Comparison of ENCODE assay signal across 22 cellular contexts in genomic region chr4:20318899-20319291, GRCh38.
DNase-seq lines count a peak whose midpoint lies in the region; ATAC-seq and TF ChIP-seq lines count a peak whose summit lies in the region.
"Had no signal": no experiment of that assay in that cellular context is flagged by ENCODE, and none has a peak within 500 bp of the region (broad histone marks: within the 10 kb centered on the region; RNA-seq: fewer than 3 reads in every experiment).

No MANE protein-coding gene starts in this region.

- no peaks in the 10 kb centered on the region for H4K20me1 ChIP-seq in neural progenitor cell (ENCODE audit: low read depth)

- H3K4me2 ChIP-seq in neural progenitor cell = no peak overlapping the region

- H3K36me3 ChIP-seq in HEK293 (ENCODE audit: control insufficient read depth in 2 of 2, insufficient read depth in 1 of 2, low read length in 2 of 2) (peaks cover 0 to 12% of the 10 kb centered on the region in 2 experiments; a peak in 1 of 3 replicates), adipocyte (ENCODE audit: control insufficient read depth, insufficient read depth, low read length, severe bottlenecking) (no peaks in the 10 kb centered on the region), neural progenitor cell (no peaks in the 10 kb centered on the region), WERI-Rb-1 (no peaks in the 10 kb centered on the region)
- no peaks in the 10 kb centered on the region for H3K36me3 ChIP-seq in effector memory CD4-positive, alpha-beta T cell (ENCODE audit: control insufficient read depth, insufficient read depth, low read length)

- peaks cover 4% of the 10 kb centered on the region for H3K9me3 Mint-ChIP-seq in neural progenitor cell
- H3K9me3 Mint-ChIP-seq: activated CD8-positive, alpha-beta T cell treated with anti-CD3 and anti-CD28 coated beads for 36 hours; activated T-cell treated with anti-CD3 and anti-CD28 coated beads, Interleukin-2, amount 50 U/mL, for 4 hours; WTC11 had no signal

- CTCF ChIA-PET in HEK293 (lab: Yijun Ruan, JAX) = no interaction called here

- H3K27ac Mint-ChIP-seq in neural progenitor cell = peak overlapping the region; percentile 93
- H3K27ac Mint-ChIP-seq: activated CD8-positive, alpha-beta T cell treated with anti-CD3 and anti-CD28 coated beads for 36 hours; activated naive CD4-positive, alpha-beta T cell treated with anti-CD3 and anti-CD28 coated beads, Interleukin-2, amount 50 U/mL, for 72 hours; CD8-positive, alpha-beta memory T cell; T-helper 17 cell; WTC11 had no signal

- no peak overlapping the region for H2AFZ ChIP-seq in neural progenitor cell (replicated peaks)

- no peaks in the 10 kb centered on the region for H3K27me3 Mint-ChIP-seq in neural progenitor cell (ENCODE audit: insufficient read depth, low read depth)
- H3K27me3 Mint-ChIP-seq: activated CD8-positive, alpha-beta T cell treated with anti-CD3 and anti-CD28 coated beads for 36 hours; CD8-positive, alpha-beta memory T cell; T-helper 17 cell had no signal

- H3K36me3 Mint-ChIP-seq in neural progenitor cell = peaks cover 11% of the 10 kb centered on the region
- H3K36me3 Mint-ChIP-seq: activated naive CD4-positive, alpha-beta T cell treated with anti-CD3 and anti-CD28 coated beads, Interleukin-2, amount 50 U/mL, for 72 hours; CD8-positive, alpha-beta memory T cell; WTC11 had no signal

- peak overlapping the region; percentile 21 for H3K4me3 Mint-ChIP-seq in neural progenitor cell
- H3K4me3 Mint-ChIP-seq: activated CD8-positive, alpha-beta T cell treated with anti-CD3 and anti-CD28 coated beads for 36 hours; activated T-cell treated with anti-CD3 and anti-CD28 coated beads, Interleukin-2, amount 50 U/mL, for 4 hours; CD8-positive, alpha-beta memory T cell; T-helper 17 cell; WTC11 had no signal

- H3K27ac ChIP-seq in HEK293 (ENCODE audit: extremely low read depth, low read depth, low read length) (no peak overlapping the region), neural progenitor cell (no peak overlapping the region), WERI-Rb-1 (no peak overlapping the region)
- no peak overlapping the region for H3K27ac ChIP-seq in effector memory CD4-positive, alpha-beta T cell (ENCODE audit: insufficient read depth, low read length, poor library complexity, severe bottlenecking)
- H3K27ac ChIP-seq: body of pancreas had no signal

- H3K9ac ChIP-seq in adipocyte (ENCODE audit: low read length) (peak overlapping the region; percentile 70), neural progenitor cell (no peak overlapping the region)

- no peaks in the 10 kb centered on the region for H3K79me2 ChIP-seq in neural progenitor cell (ENCODE audit: low read depth)

- H3K27me3 ChIP-seq in adipocyte (replicated peaks; ENCODE audit: control insufficient read depth, insufficient read depth, low read length) (no peaks in the 10 kb centered on the region), neural progenitor cell (no peaks in the 10 kb centered on the region), WERI-Rb-1 (ENCODE audit: insufficient read depth, low read depth, severe bottlenecking) (no peaks in the 10 kb centered on the region)
- H3K27me3 ChIP-seq in effector memory CD4-positive, alpha-beta T cell (replicated peaks; ENCODE audit: control insufficient read depth, insufficient read depth, low read length, poor library complexity, severe bottlenecking) = no peaks in the 10 kb centered on the region
- H3K27me3 ChIP-seq: body of pancreas had no signal

- TF ChIP-seq CTCF in HEK293 (tag by site-specific recombination; IDR thresholded peaks at IDR 0.05) = no peak
- TF ChIP-seq CTCF in neural progenitor cell (IDR thresholded peaks at IDR 0.05) = no peak
- no peak for TF ChIP-seq CTCF in WERI-Rb-1 (IDR thresholded peaks at IDR 0.05; ENCODE audit: low read depth, low read length)

- POLR2A ChIA-PET in HEK293 (lab: Yijun Ruan, JAX) = interaction anchor here (1.5 kb wide), 1 partner anchor 67 kb away, joined by 4 read pairs; the partner anchor contains the start of gene SLIT2

- no peaks in the 10 kb centered on the region for H3F3A ChIP-seq in neural progenitor cell (ENCODE audit: low read depth)

- H3K4me1 ChIP-seq in HEK293 (ENCODE audit: control insufficient read depth, insufficient read depth, low read length) (peaks cover 15% of the 10 kb centered on the region), adipocyte (ENCODE audit: control insufficient read depth, insufficient read depth, low read length) (peaks cover 34% of the 10 kb centered on the region), neural progenitor cell (peaks cover 29% of the 10 kb centered on the region)
- H3K4me1 ChIP-seq in effector memory CD4-positive, alpha-beta T cell (ENCODE audit: control insufficient read depth, insufficient read depth, low read length, poor library complexity, severe bottlenecking) = no peaks in the 10 kb centered on the region
- H3K4me1 ChIP-seq: body of pancreas had no signal

- peak; percentile 4 to 53 for DNase-seq in NCI-H1930 (lab: John Stamatoyannopoulos, UW)
- DNase-seq in adipocyte (ENCODE audit: low read depth) = peak; percentile 23
- no peak for DNase-seq in neural progenitor cell (ENCODE audit: low spot score)
- no peak for DNase-seq in WERI-Rb-1
- DNase-seq in superior temporal gyrus (ENCODE audit: extremely low spot score) = no peak
- no peak for DNase-seq in effector memory CD4-positive, alpha-beta T cell
- DNase-seq: activated CD8-positive, alpha-beta T cell treated with anti-CD3 and anti-CD28 coated beads for 36 hours; activated T-cell treated with anti-CD3 and anti-CD28 coated beads, Interleukin-2, amount 50 U/mL, for 4 hours; body of pancreas; CD8-positive, alpha-beta memory T cell; dermis blood vessel endothelial cell; DMS79 treated with DMSO at 0.1 percent for 48 hours; glutamatergic neuron; NCI-H510A treated with DMSO at 0.1 percent for 48 hours; posterior cingulate gyrus; SHP77 treated with DMSO at 0.1 percent for 48 hours; stimulated activated CD4-positive, alpha-beta T cell treated with anti-CD3 and anti-CD28 coated beads, Interleukin-4, amount 100 ng/mL, for 1 hour; T-helper 17 cell had no signal

- H3K4me1 Mint-ChIP-seq in neural progenitor cell = peaks cover 73% of the 10 kb centered on the region
- H3K4me1 Mint-ChIP-seq: CD8-positive, alpha-beta memory T cell; T-helper 17 cell had no signal

- H3K9me3 ChIP-seq in HEK293 (ENCODE audit: control insufficient read depth, insufficient read depth, low read depth, low read length) (no peaks in the 10 kb centered on the region), adipocyte (ENCODE audit: control insufficient read depth, low read length) (no peaks in the 10 kb centered on the region), neural progenitor cell (ENCODE audit: low read depth) (no peaks in the 10 kb centered on the region), WERI-Rb-1 (ENCODE audit: severe bottlenecking) (no peaks in the 10 kb centered on the region)
- H3K9me3 ChIP-seq in effector memory CD4-positive, alpha-beta T cell (ENCODE audit: control insufficient read depth, low read length) = no peaks in the 10 kb centered on the region
- H3K9me3 ChIP-seq: body of pancreas had no signal

- H3K4me3 ChIP-seq in HEK293 (ENCODE audit: low read depth, low read length) = no peak overlapping the region
- H3K4me3 ChIP-seq in adipocyte (ENCODE audit: low read length) = peak overlapping the region; percentile 71
- H3K4me3 ChIP-seq in neural progenitor cell = no peak overlapping the region
- H3K4me3 ChIP-seq in WERI-Rb-1 (ENCODE audit: low read depth, low read length) = no peak overlapping the region
- no peak overlapping the region for H3K4me3 ChIP-seq in effector memory CD4-positive, alpha-beta T cell (ENCODE audit: insufficient read depth, low read depth, low read length, poor library complexity, severe bottlenecking)
- H3K4me3 ChIP-seq: body of pancreas had no signal

- ATAC-seq in GM18858 (IDR thresholded peaks at IDR 0.05; ENCODE audit: unreplicated experiment) = no peak
- ATAC-seq: activated CD8-positive, alpha-beta T cell treated with anti-CD3 and anti-CD28 coated beads for 36 hours; activated naive CD4-positive, alpha-beta T cell treated with anti-CD3 and anti-CD28 coated beads, Interleukin-2, amount 50 U/mL, for 72 hours; activated T-cell treated with anti-CD3 and anti-CD28 coated beads, Interleukin-2, amount 50 U/mL, for 4 hours; body of pancreas; T-helper 17 cell; WTC11 had no signal

TF ChIP-seq in HEK293, 187 proteins besides CTCF, POLR2A, EP300 and RAD21 (continues in another document):
- TF ChIP-seq GLIS1 (tag by site-specific recombination; IDR thresholded peaks at IDR 0.05) (peak; percentile 70), ZBTB44 (tag by site-specific recombination; IDR thresholded peaks at IDR 0.05) (peak; percentile 87), TRIM28 (IDR thresholded peaks at IDR 0.05; ENCODE audit: borderline replicate concordance, low read length) (peak; percentile 31; the same call in 1 of the 2 replicates), SP7 (tag by site-specific recombination; IDR thresholded peaks at IDR 0.05) (peak; percentile 95)
- TF ChIP-seq, protein P1, sequence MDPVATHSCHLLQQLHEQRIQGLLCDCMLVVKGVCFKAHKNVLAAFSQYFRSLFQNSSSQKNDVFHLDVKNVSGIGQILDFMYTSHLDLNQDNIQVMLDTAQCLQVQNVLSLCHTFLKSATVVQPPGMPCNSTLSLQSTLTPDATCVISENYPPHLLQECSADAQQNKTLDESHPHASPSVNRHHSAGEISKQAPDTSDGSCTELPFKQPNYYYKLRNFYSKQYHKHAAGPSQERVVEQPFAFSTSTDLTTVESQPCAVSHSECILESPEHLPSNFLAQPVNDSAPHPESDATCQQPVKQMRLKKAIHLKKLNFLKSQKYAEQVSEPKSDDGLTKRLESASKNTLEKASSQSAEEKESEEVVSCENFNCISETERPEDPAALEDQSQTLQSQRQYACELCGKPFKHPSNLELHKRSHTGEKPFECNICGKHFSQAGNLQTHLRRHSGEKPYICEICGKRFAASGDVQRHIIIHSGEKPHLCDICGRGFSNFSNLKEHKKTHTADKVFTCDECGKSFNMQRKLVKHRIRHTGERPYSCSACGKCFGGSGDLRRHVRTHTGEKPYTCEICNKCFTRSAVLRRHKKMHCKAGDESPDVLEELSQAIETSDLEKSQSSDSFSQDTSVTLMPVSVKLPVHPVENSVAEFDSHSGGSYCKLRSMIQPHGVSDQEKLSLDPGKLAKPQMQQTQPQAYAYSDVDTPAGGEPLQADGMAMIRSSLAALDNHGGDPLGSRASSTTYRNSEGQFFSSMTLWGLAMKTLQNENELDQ (tag by site-specific recombination; IDR thresholded peaks at IDR 0.05; ENCODE audit: low read depth) = no peak

Comparison
In these comparisons a context has a peak if more than half of its experiments do, and no peak if none do; other contexts are left out.
1. DNase-seq: peak in NCI-H1930 (2 of 2) and adipocyte (single experiment); none in neural progenitor cell (single experiment), WERI-Rb-1 (single experiment), superior temporal gyrus (single experiment) and effector memory CD4-positive, alpha-beta T cell (0 of 3).